15 cellular contexts compared by ENCODE assay signal in the genomic region with DNA sequence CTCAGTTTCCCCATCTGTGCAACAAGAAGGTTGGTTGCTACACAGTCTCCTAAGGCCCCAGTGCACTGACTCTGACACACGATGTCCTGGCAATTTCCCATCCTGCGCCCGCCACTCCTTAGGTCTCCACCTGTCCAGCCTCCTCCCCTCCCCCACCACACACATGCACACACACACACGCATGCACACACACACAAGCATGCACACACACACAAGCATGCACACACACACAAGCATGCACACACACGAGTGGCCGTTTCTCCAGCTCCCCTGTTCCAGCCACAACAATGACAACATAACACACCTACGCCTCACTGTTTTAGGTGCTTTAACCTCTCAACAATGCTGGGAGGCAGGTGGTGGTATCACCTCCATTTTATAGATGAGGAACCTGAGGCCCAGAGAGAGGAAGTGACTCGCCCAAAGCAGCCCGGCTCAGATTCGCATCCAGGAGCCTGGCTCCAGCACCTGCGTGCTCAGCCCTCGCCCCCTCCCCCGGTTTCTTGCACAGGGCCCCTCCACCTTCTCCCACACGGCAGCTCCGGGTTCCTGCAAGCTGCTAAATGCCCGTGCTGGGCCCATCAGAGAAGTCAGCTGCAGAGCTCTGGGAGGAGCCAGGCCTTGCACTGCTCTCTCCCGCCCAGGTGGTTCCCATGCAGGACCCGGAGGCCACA. TPM values are rescaled to one million over a fixed set of nuclear protein-coding genes. Genes with fewer than 3 reads are reported as not detected.
DNase-seq lines count a peak whose midpoint lies in the region; ATAC-seq and TF ChIP-seq lines count a peak whose summit lies in the region.
"Had no signal": no experiment of that assay in that cellular context is flagged by ENCODE, and none has a peak within 500 bp of the region (broad histone marks: within the 10 kb centered on the region; RNA-seq: fewer than 3 reads in every experiment).

No MANE protein-coding gene starts in this region.

- no peaks in the 10 kb centered on the region for H3K27me3 Mint-ChIP-seq in activated CD4-positive, alpha-beta T cell treated with anti-CD3 and anti-CD28 coated beads, Interleukin-2, amount 10 ng/mL, durations not matched to agents 24 days and 14 days

- no peak overlapping the region for H3K4ac ChIP-seq in neuronal stem cell (ENCODE audit: low read length)

- peak; percentile 69 for DNase-seq in activated CD4-positive, alpha-beta T cell treated with anti-CD3 and anti-CD28 coated beads, Interleukin-2, amount 10 ng/mL, durations not matched to agents 24 days and 14 days
- no peak for DNase-seq in activated CD4-positive, alpha-beta T cell treated with anti-CD3 and anti-CD28 coated beads for 4 hours
- DNase-seq in activated naive CD4-positive, alpha-beta T cell treated with anti-CD3 and anti-CD28 coated beads, Interleukin-2, amount 50 U/mL, for 72 hours (ENCODE audit: low spot score in 2 of 2) = no peak
- DNase-seq in neuronal stem cell (ENCODE audit: low spot score) (no peak), spleen (no peak), NCI-H1105 treated with DMSO at 0.1 percent for 48 hours (lab: John Stamatoyannopoulos, UW) (no peak), NCI-H128 (lab: John Stamatoyannopoulos, UW; ENCODE audit: unreplicated experiment) (no peak)
- DNase-seq: Calu3, cerebellar nuclear complex, MM.1S, NCI-H2107, retina, testis had no signal

- H3K4me3 ChIP-seq in HEK293 (ENCODE audit: low read depth, low read length) (no peak overlapping the region), neuronal stem cell (ENCODE audit: low read length in 2 of 2) (no peak overlapping the region), spleen (no peak overlapping the region)
- H3K4me3 ChIP-seq: testis had no signal

- no peak overlapping the region for H2BK120ac ChIP-seq in neuronal stem cell (ENCODE audit: low read depth, low read length)

- peak overlapping the region; percentile 25 for H2BK15ac ChIP-seq in neuronal stem cell (ENCODE audit: low read length)

- no peaks in the 10 kb centered on the region for H3K79me1 ChIP-seq in neuronal stem cell (ENCODE audit: low read depth, low read length)

- H3K36me3 ChIP-seq in HEK293 (ENCODE audit: control insufficient read depth in 2 of 2, insufficient read depth in 1 of 2, low read length in 2 of 2) = no peaks in the 10 kb centered on the region
- no peaks in the 10 kb centered on the region for H3K36me3 ChIP-seq in neuronal stem cell (replicated peaks in 1 of 2; ENCODE audit: control insufficient read depth in 2 of 2, insufficient read depth in 2 of 2, low read length in 2 of 2)
- H3K36me3 ChIP-seq in spleen = peaks cover 0 to 100% (median 73%) of the 10 kb centered on the region in 6 donors

- no peak overlapping the region for H4K8ac ChIP-seq in neuronal stem cell (ENCODE audit: low read depth, low read length)

- H2BK5ac ChIP-seq in neuronal stem cell (ENCODE audit: low read length) = no peak overlapping the region

- H3K27ac ChIP-seq in HEK293 (ENCODE audit: extremely low read depth, low read depth, low read length) (no peak overlapping the region), neuronal stem cell (replicated peaks; ENCODE audit: low read length) (no peak overlapping the region), spleen (peak overlapping the region in 4 of 8 donors; percentile 38 to 65 (median 54))
- H3K27ac ChIP-seq: testis had no signal

- intact Hi-C loops in activated CD4-positive, alpha-beta T cell treated with anti-CD3 and anti-CD28 coated beads, Interleukin-2, amount 10 ng/mL, durations not matched to agents 24 days and 14 days (cut with micrococcal nuclease) = no loop called here
- intact Hi-C loops in spleen (cut with DNase I; ENCODE audit: low total_unique reads) = no loop called here

- H3K14ac ChIP-seq in neuronal stem cell (ENCODE audit: low read length) = no peak overlapping the region

- H3K36me3 Mint-ChIP-seq in activated CD4-positive, alpha-beta T cell treated with anti-CD3 and anti-CD28 coated beads, Interleukin-2, amount 10 ng/mL, durations not matched to agents 24 days and 14 days (ENCODE audit: low read depth) = peaks cover 72% of the 10 kb centered on the region
- H3K36me3 Mint-ChIP-seq in activated naive CD4-positive, alpha-beta T cell treated with anti-CD3 and anti-CD28 coated beads, Interleukin-2, amount 50 U/mL, for 72 hours = peaks cover 0 to 33% of the 10 kb centered on the region in 2 donors

- POLR2A ChIA-PET in HEK293 (lab: Yijun Ruan, JAX) = no interaction called here

- H3K4me1 ChIP-seq in HEK293 (ENCODE audit: control insufficient read depth, insufficient read depth, low read length) (no peaks in the 10 kb centered on the region), neuronal stem cell (ENCODE audit: control insufficient read depth in 2 of 2, insufficient read depth in 1 of 2, low read depth in 1 of 2, low read length in 2 of 2) (no peaks in the 10 kb centered on the region), spleen (peaks cover 8 to 99% (median 49%) of the 10 kb centered on the region in 6 donors)
- H3K4me1 ChIP-seq: testis had no signal

- H3K18ac ChIP-seq in neuronal stem cell (ENCODE audit: low read length) = peak overlapping the region; percentile 66

- H3K9me3 ChIP-seq in HEK293 (ENCODE audit: control insufficient read depth, insufficient read depth, low read depth, low read length) (no peaks in the 10 kb centered on the region), neuronal stem cell (replicated peaks in 1 of 2; ENCODE audit: control insufficient read depth in 2 of 2, insufficient read depth in 1 of 2, low read depth in 1 of 2, low read length in 2 of 2) (no peaks in the 10 kb centered on the region), spleen (peaks cover 0 to 5% (median 0%) of the 10 kb centered on the region in 8 donors)
- H3K9me3 ChIP-seq: testis had no signal

- no peak overlapping the region for H3K9ac ChIP-seq in neuronal stem cell (ENCODE audit: low read depth, low read length, poor library complexity)

- peaks cover 74% of the 10 kb centered on the region for H3K4me1 Mint-ChIP-seq in activated CD4-positive, alpha-beta T cell treated with anti-CD3 and anti-CD28 coated beads, Interleukin-2, amount 10 ng/mL, durations not matched to agents 24 days and 14 days

- no peak overlapping the region for H2AFZ ChIP-seq in neuronal stem cell (ENCODE audit: low read length)

- H3K27me3 ChIP-seq in neuronal stem cell (ENCODE audit: control insufficient read depth in 3 of 3, insufficient read depth in 3 of 3, low read depth in 1 of 3, low read length in 3 of 3) = peaks cover 0 to 8% (median 0%) of the 10 kb centered on the region in 3 experiments
- no peaks in the 10 kb centered on the region for H3K27me3 ChIP-seq in spleen (replicated peaks in 1 of 7)
- H3K27me3 ChIP-seq: testis had no signal

- peak overlapping the region; percentile 64 for H2AK5ac ChIP-seq in neuronal stem cell (ENCODE audit: low read depth, low read length)

- TF ChIP-seq POLR2A in spleen (IDR thresholded peaks at IDR 0.05) = no peak

- H3K27ac Mint-ChIP-seq in activated CD4-positive, alpha-beta T cell treated with anti-CD3 and anti-CD28 coated beads, Interleukin-2, amount 10 ng/mL, durations not matched to agents 24 days and 14 days = peak overlapping the region; percentile 67
- H3K27ac Mint-ChIP-seq in activated naive CD4-positive, alpha-beta T cell treated with anti-CD3 and anti-CD28 coated beads, Interleukin-2, amount 50 U/mL, for 72 hours = peak overlapping the region; percentile 23 to 56
- H3K27ac Mint-ChIP-seq: nephron had no signal

- ATAC-seq in activated naive CD4-positive, alpha-beta T cell treated with anti-CD3 and anti-CD28 coated beads, Interleukin-2, amount 50 U/mL, for 72 hours = peak in 1 of 2 donors; percentile 55

- H4K91ac ChIP-seq in neuronal stem cell (ENCODE audit: low read depth, low read length, poor library complexity) = no peak overlapping the region

- CTCF ChIA-PET in HEK293 (lab: Yijun Ruan, JAX) = interaction anchor here (0.7 to 1.8 kb wide), 3 partner anchors 28 to 130 kb away, joined by 3 to 4 read pairs (median 3); no protein-coding TSS in a partner anchor

- no peak overlapping the region for H3K4me2 ChIP-seq in neuronal stem cell (ENCODE audit: insufficient read depth, low read length, poor library complexity, severe bottlenecking)

- H2BK12ac ChIP-seq in neuronal stem cell (ENCODE audit: low read length) = no peak overlapping the region

- no peak overlapping the region for H3K23ac ChIP-seq in neuronal stem cell (ENCODE audit: low read depth, low read length, poor library complexity)

- H3K4me3 Mint-ChIP-seq in activated CD4-positive, alpha-beta T cell treated with anti-CD3 and anti-CD28 coated beads, Interleukin-2, amount 10 ng/mL, durations not matched to agents 24 days and 14 days = peak overlapping the region; percentile 1
- H3K4me3 Mint-ChIP-seq: nephron had no signal

- H3K9me3 Mint-ChIP-seq in activated CD4-positive, alpha-beta T cell treated with anti-CD3 and anti-CD28 coated beads, Interleukin-2, amount 10 ng/mL, durations not matched to agents 24 days and 14 days = no peaks in the 10 kb centered on the region
- H3K9me3 Mint-ChIP-seq in activated naive CD4-positive, alpha-beta T cell treated with anti-CD3 and anti-CD28 coated beads, Interleukin-2, amount 50 U/mL, for 72 hours = no peaks in the 10 kb centered on the region
- H3K9me3 Mint-ChIP-seq: nephron had no signal

- no CpG with 5 or more reads among the region's 18 CpGs for WGBS in neuronal stem cell (ENCODE audit: extremely low coverage in 2 of 2, insufficient read length in 2 of 2, insufficient replicate concordance in 1 of 2), 2 donors
- 49 to 69% (median 61%) methylated on average over 16 to 18 of the region's 18 CpGs for WGBS in spleen, 5 donors

- TF ChIP-seq CTCF in HEK293 (tag by site-specific recombination; IDR thresholded peaks at IDR 0.05) (no peak), spleen (IDR thresholded peaks at IDR 0.05 in 8 of 11, conservative IDR thresholded peaks at IDR 0.05 in 3 of 11) (no peak)

TF ChIP-seq in HEK293, 187 proteins besides CTCF, POLR2A, EP300 and RAD21 (continues in another document):
- peak; percentile 34; the same call in 1 of the 2 replicates for TF ChIP-seq ZFHX2 (tag by site-specific recombination; conservative IDR thresholded peaks at IDR 0.05)

RNA-seq across cellular contexts. Expression of a gene that starts 13.0 kb away (rescaled TPM):
- total RNA-seq in activated CD4-positive, alpha-beta T cell treated with anti-CD3 and anti-CD28 coated beads, Interleukin-2, amount 10 ng/mL, durations not matched to agents 24 days and 14 days = 43.5 and 44.9 TPM in 2 replicates
- 10 to 100 TPM; 60.7 to 69.7 TPM for total RNA-seq in activated naive CD4-positive, alpha-beta T cell treated with anti-CD3 and anti-CD28 coated beads, Interleukin-2, amount 50 U/mL, for 72 hours
- polyA plus RNA-seq in neuronal stem cell (2013, experiment 1 of 2) = not detected
- polyA plus RNA-seq in neuronal stem cell (2013, experiment 2 of 2) = not detected
- 100 to 1,000 TPM in 6 of 7 donors, 10 to 100 TPM in 1; 97.5 to 238 (median 118) TPM for total RNA-seq in spleen
- 10 to 100 TPM; 35.3 to 58.1 (median 53.6) TPM for polyA plus RNA-seq in spleen

RNA-seq across cellular contexts. Expression of a gene that starts 51.3 kb away (rescaled TPM):
- total RNA-seq in activated CD4-positive, alpha-beta T cell treated with anti-CD3 and anti-CD28 coated beads, Interleukin-2, amount 10 ng/mL, durations not matched to agents 24 days and 14 days = 519 and 540 TPM in 2 replicates
- 100 to 1,000 TPM; 655 to 769 TPM for total RNA-seq in activated naive CD4-positive, alpha-beta T cell treated with anti-CD3 and anti-CD28 coated beads, Interleukin-2, amount 50 U/mL, for 72 hours
- 1.2 TPM for polyA plus RNA-seq in neuronal stem cell (2013, experiment 1 of 2)
- 1.1 TPM for polyA plus RNA-seq in neuronal stem cell (2013, experiment 2 of 2)
- 100 to 1,000 TPM; 270 to 493 (median 363) TPM for total RNA-seq in spleen
- 100 to 1,000 TPM; 389 to 421 (median 410) TPM for polyA plus RNA-seq in spleen
